ENCODE assay signal across 8 cellular contexts in the genomic region with DNA sequence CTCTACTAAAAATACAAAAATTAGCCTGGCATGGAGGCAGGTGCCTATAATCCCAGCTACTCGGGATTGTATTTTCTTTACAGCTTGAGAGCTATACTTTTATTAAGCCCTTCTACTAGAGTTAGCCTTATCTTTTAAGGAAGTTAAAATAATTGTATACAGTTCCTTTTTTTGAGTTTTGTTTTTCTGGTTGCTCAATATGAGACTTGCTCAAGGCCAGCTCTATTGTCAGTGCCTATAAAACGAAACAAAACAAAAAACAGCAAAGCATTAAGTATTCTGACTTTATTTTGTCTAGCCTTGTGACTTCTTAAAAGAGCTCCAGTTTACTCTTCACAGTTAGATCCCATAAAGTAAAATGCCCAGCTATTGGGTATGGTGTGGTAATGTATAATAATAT. TPM values are rescaled to one million over a fixed set of nuclear protein-coding genes. Genes with fewer than 3 reads are reported as not detected.
DNase-seq lines count a peak whose midpoint lies in the region; ATAC-seq and TF ChIP-seq lines count a peak whose summit lies in the region.
"Had no signal": no experiment of that assay in that cellular context is flagged by ENCODE, and none has a peak within 500 bp of the region (broad histone marks: within the 10 kb centered on the region; RNA-seq: fewer than 3 reads in every experiment).

No MANE protein-coding gene starts in this region.

- TF ChIP-seq CTCF in adrenal gland (IDR thresholded peaks at IDR 0.05) (no peak), transverse colon (IDR thresholded peaks at IDR 0.05) (no peak)

- intact Hi-C loops in adrenal gland (cut with DNase I) (no loop called here), transverse colon (cut with DNase I; ENCODE audit: low total_unique reads) (no loop called here), posterior vena cava (cut with DNase I) (no loop called here)

- no peak overlapping the region for H3K27ac Mint-ChIP-seq in activated naive CD4-positive, alpha-beta T cell treated with anti-CD3 and anti-CD28 coated beads, Interleukin-2, amount 50 U/mL, for 72 hours

- in situ Hi-C loops in transverse colon (cut with MboI; ENCODE audit: low pct_ligation_motif_present in 1 of 4, low pct_unique_long_range_greater_than_20kb in 1 of 4, low sequenced_read_pairs in 3 of 4): no loop called here

- WGBS in adrenal gland, 4 donors: 13 to 30% (median 17%) methylated on average over 2 of the region's 2 CpGs
- WGBS in transverse colon (ENCODE audit: low coverage in 1 of 2), 2 donors: 29 to 30% methylated on average over 2 of the region's 2 CpGs

- ATAC-seq in GM19438 (IDR thresholded peaks at IDR 0.05; ENCODE audit: low read depth, unreplicated experiment) (peak; percentile 80), HG03135 (IDR thresholded peaks at IDR 0.05; ENCODE audit: unreplicated experiment) (peak; percentile 89)
- ATAC-seq in activated naive CD4-positive, alpha-beta T cell treated with anti-CD3 and anti-CD28 coated beads, Interleukin-2, amount 50 U/mL, for 72 hours: no peak

- peaks cover 0 to 8% of the 10 kb centered on the region in 2 donors for H3K36me3 Mint-ChIP-seq in activated naive CD4-positive, alpha-beta T cell treated with anti-CD3 and anti-CD28 coated beads, Interleukin-2, amount 50 U/mL, for 72 hours

- H3K36me3 ChIP-seq in adrenal gland (replicated peaks in 1 of 2) (no peaks in the 10 kb centered on the region), transverse colon (no peaks in the 10 kb centered on the region)
- H3K36me3 ChIP-seq: HAP-1 had no signal

- H3K4me3 ChIP-seq in adrenal gland: peak overlapping the region in 2 of 4 donors; percentile 1 to 28
- H3K4me3 ChIP-seq in transverse colon: no peak overlapping the region
- H3K4me3 ChIP-seq: HAP-1 had no signal

- TF ChIP-seq POLR2A in adrenal gland (IDR thresholded peaks at IDR 0.05) (no peak), transverse colon (IDR thresholded peaks at IDR 0.05) (no peak)

- no peaks in the 10 kb centered on the region for H3K9me3 Mint-ChIP-seq in activated naive CD4-positive, alpha-beta T cell treated with anti-CD3 and anti-CD28 coated beads, Interleukin-2, amount 50 U/mL, for 72 hours

- DNase-seq in adrenal gland (no peak), transverse colon (no peak), NCI-H2081 (lab: John Stamatoyannopoulos, UW) (no peak), posterior vena cava (ENCODE audit: low spot score) (no peak)
- no peak for DNase-seq in activated naive CD4-positive, alpha-beta T cell treated with anti-CD3 and anti-CD28 coated beads, Interleukin-2, amount 50 U/mL, for 72 hours (ENCODE audit: low spot score in 2 of 2)

- TF ChIP-seq EP300 in transverse colon (IDR thresholded peaks at IDR 0.05; ENCODE audit: low read depth): no peak

- H3K9me3 ChIP-seq in adrenal gland (replicated peaks in 1 of 3): no peaks in the 10 kb centered on the region
- H3K9me3 ChIP-seq in transverse colon: no peaks in the 10 kb centered on the region
- H3K9me3 ChIP-seq: HAP-1 had no signal

- no peaks in the 10 kb centered on the region for H3K27me3 ChIP-seq in adrenal gland
- H3K27me3 ChIP-seq in transverse colon: no peaks in the 10 kb centered on the region

- peak overlapping the region; percentile 59 to 70 (median 60) for H3K27ac ChIP-seq in adrenal gland
- H3K27ac ChIP-seq in transverse colon: peak overlapping the region; percentile 2 to 42 (median 26)

- peaks cover 33 to 65% of the 10 kb centered on the region in 2 donors for H3K4me1 ChIP-seq in adrenal gland (replicated peaks in 1 of 2)
- H3K4me1 ChIP-seq in transverse colon: peaks cover 6 to 60% (median 17%) of the 10 kb centered on the region in 4 donors

RNA-seq across cellular contexts. Expression of gene PKN2, which starts 17.2 kb away (rescaled TPM):
- total RNA-seq in adrenal gland (10 to 100 TPM; 20.4 to 49.4 (median 42.7) TPM), transverse colon (10 to 100 TPM; 31.4 to 80.4 (median 64.1) TPM), posterior vena cava (10 to 100 TPM; 31.3 to 37.4 TPM)
- polyA plus RNA-seq in adrenal gland: 10 to 100 TPM; 10.9 to 28.8 (median 13.2) TPM
- 10 to 100 TPM; 27.0 to 35.0 TPM for total RNA-seq in activated naive CD4-positive, alpha-beta T cell treated with anti-CD3 and anti-CD28 coated beads, Interleukin-2, amount 50 U/mL, for 72 hours

Comparison
In these comparisons a context has a peak if more than half of its experiments do, and no peak if none do; other contexts are left out.
1. ATAC-seq: peak in GM19438 (single experiment) and HG03135 (single experiment); none in activated naive CD4-positive, alpha-beta T cell treated with anti-CD3 and anti-CD28 coated beads, Interleukin-2, amount 50 U/mL, for 72 hours (0 of 2).